Comparison of ENCODE assay signal across 11 cellular contexts in genomic region chr10:23694446-23694920, GRCh38.
A peak's percentile ranks its signal among the peaks of the same experiment; 100 is the strongest.
DNase-seq lines count a peak whose midpoint lies in the region; ATAC-seq and TF ChIP-seq lines count a peak whose summit lies in the region.
"Had no signal": no experiment of that assay in that cellular context is flagged by ENCODE, and none has a peak within 500 bp of the region (broad histone marks: within the 10 kb centered on the region; RNA-seq: fewer than 3 reads in every experiment).

No MANE protein-coding gene starts in this region.

- H3K4me3 ChIP-seq in HL-60 (replicated peaks; ENCODE audit: insufficient read depth, low read length) (peak overlapping the region; percentile 6; the same call in 1 of the 2 replicates), ectodermal cell (ENCODE audit: insufficient read depth, low read depth, low read length) (peak overlapping the region; percentile 40), neural cell (ENCODE audit: low read length) (peak overlapping the region; percentile 90)
- H3K4me3 ChIP-seq: SJSA1 had no signal

- H3K79me2 ChIP-seq in neural cell (replicated peaks; ENCODE audit: insufficient read depth, low read length), result no peaks in the 10 kb centered on the region

- peak overlapping the region; percentile 27 for H2AFZ ChIP-seq in neural cell (ENCODE audit: low read depth, low read length)

- peak; percentile 33 for DNase-seq in Ammon's horn (ENCODE audit: low spot score)
- DNase-seq in HL-60 (ENCODE audit: low read depth in 1 of 2, low spot score in 1 of 2), result no peak
- DNase-seq in NCI-H2196 (lab: John Stamatoyannopoulos, UW; ENCODE audit: unreplicated experiment), result no peak
- DNase-seq in SIG-M5 treated with dmso at 0.1 percent for 504 hours (lab: John Stamatoyannopoulos, UW; ENCODE audit: unreplicated experiment), result no peak
- no peak for DNase-seq in RPMI8226
- DNase-seq: activated gamma-delta T cell treated with Interleukin-2 at 50 U/mL for 16 hours; stimulated activated naive CD4-positive, alpha-beta T cell had no signal

- peaks cover 7% of the 10 kb centered on the region for H3K27me3 ChIP-seq in HL-60 (ENCODE audit: insufficient read depth, poor library complexity, severe bottlenecking)
- peaks cover 92% of the 10 kb centered on the region for H3K27me3 ChIP-seq in ectodermal cell (ENCODE audit: control insufficient read depth, insufficient read depth, low read length, poor library complexity, severe bottlenecking)
- H3K27me3 ChIP-seq in neural cell (ENCODE audit: insufficient read depth, low read depth, low read length), result peaks cover 82% of the 10 kb centered on the region

- no peaks in the 10 kb centered on the region for H3F3A ChIP-seq in neural cell (ENCODE audit: insufficient read depth, low read length, poor library complexity, severe bottlenecking)

- peaks cover 8% of the 10 kb centered on the region for H3K4me1 ChIP-seq in ectodermal cell (ENCODE audit: control insufficient read depth, insufficient read depth, low read length)
- H3K4me1 ChIP-seq: SJSA1 had no signal

- H3K9me2 ChIP-seq in neural cell (ENCODE audit: insufficient read depth, low read length), result no peaks in the 10 kb centered on the region

- no peaks in the 10 kb centered on the region for H4K20me1 ChIP-seq in neural cell (ENCODE audit: insufficient read depth)

- no peak for ATAC-seq in HG02981 (IDR thresholded peaks at IDR 0.05; ENCODE audit: unreplicated experiment)

- WGBS in ectodermal cell, 2 experiments, result 0% methylated on average over 49 of the region's 49 CpGs

- TF ChIP-seq EP300 in neural cell (conservative IDR thresholded peaks at IDR 0.05; ENCODE audit: poor library complexity, severe bottlenecking), result no peak

- TF ChIP-seq CTCF in HL-60 (IDR thresholded peaks at IDR 0.05; ENCODE audit: insufficient read depth, low read length), result no peak
- TF ChIP-seq CTCF in neural cell (IDR thresholded peaks at IDR 0.05; ENCODE audit: poor library complexity, severe bottlenecking), result no peak

- H3K4me2 ChIP-seq in neural cell (ENCODE audit: low read length), result peak overlapping the region; percentile 79

- TF ChIP-seq RAD21 in neural cell (conservative IDR thresholded peaks at IDR 0.05), result no peak

- no peaks in the 10 kb centered on the region for H3K36me3 ChIP-seq in ectodermal cell (ENCODE audit: control insufficient read depth, insufficient read depth, low read length)
- no peaks in the 10 kb centered on the region for H3K36me3 ChIP-seq in neural cell (ENCODE audit: insufficient read depth, low read length)
- H3K36me3 ChIP-seq: SJSA1 had no signal

- no peaks in the 10 kb centered on the region for H3K9me3 ChIP-seq in ectodermal cell (ENCODE audit: control insufficient read depth, low read length)
- H3K9me3 ChIP-seq in neural cell (ENCODE audit: low read length), result no peaks in the 10 kb centered on the region
- H3K9me3 ChIP-seq: SJSA1 had no signal

- H3K27ac ChIP-seq in HL-60 (replicated peaks), result no peak overlapping the region
- H3K27ac ChIP-seq in ectodermal cell (ENCODE audit: insufficient read depth, low read depth, low read length, poor library complexity, severe bottlenecking), result no peak overlapping the region
- no peak overlapping the region for H3K27ac ChIP-seq in neural cell (ENCODE audit: low read length)
- H3K27ac ChIP-seq: SJSA1 had no signal

- peak overlapping the region; percentile 60 for H3K9ac ChIP-seq in neural cell (ENCODE audit: low read length)

TF ChIP-seq in neural cell, 6 proteins besides CTCF, POLR2A, EP300 and RAD21:
- TF ChIP-seq MXI1 (conservative IDR thresholded peaks at IDR 0.05; ENCODE audit: poor library complexity, severe bottlenecking), result peak; percentile 41
- TF ChIP-seq POLR2AphosphoS5 (IDR thresholded peaks at IDR 0.05), result no peak

Comparison
In these comparisons a context has a peak if more than half of its experiments do, and no peak if none do; other contexts are left out.
1. H3K4me3 ChIP-seq: peak in every context shown above with its lines; median percentile 90 in neural cell; 40 in ectodermal cell; 6 in HL-60.